ENCODE assay signal across 22 cellular contexts in the genomic region with DNA sequence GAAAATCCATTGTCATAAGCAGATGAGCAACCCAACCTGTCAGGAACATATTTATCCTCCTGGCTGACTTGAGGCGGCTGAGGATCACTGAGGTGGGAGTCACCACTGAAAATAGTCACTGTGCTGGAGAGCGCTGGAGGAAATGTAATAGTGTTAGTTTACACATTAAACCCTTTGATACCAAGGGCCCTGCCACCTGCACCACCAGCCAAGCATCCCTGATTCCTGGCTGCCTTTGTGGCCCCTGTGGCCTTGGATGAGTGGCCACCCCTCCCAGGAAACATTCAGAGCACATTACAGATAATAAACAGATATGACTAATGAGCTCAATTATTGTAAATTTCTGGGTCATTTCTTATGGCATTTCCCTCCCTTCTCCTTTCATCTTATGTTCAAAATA.
DNase-seq lines count a peak whose midpoint lies in the region; ATAC-seq and TF ChIP-seq lines count a peak whose summit lies in the region.
"Had no signal": no experiment of that assay in that cellular context is flagged by ENCODE, and none has a peak within 500 bp of the region (broad histone marks: within the 10 kb centered on the region; RNA-seq: fewer than 3 reads in every experiment).

No MANE protein-coding gene starts in this region.

- dilution Hi-C loops in mammary epithelial cell (cut with HindIII; ENCODE audit: low sequenced_read_pairs) = no loop called here

- H3K27ac ChIP-seq in endodermal cell (ENCODE audit: low read depth, low read length) (no peak overlapping the region), mammary epithelial cell (ENCODE audit: insufficient read depth, low read depth, low read length) (no peak overlapping the region)
- H3K27ac ChIP-seq: 22Rv1 had no signal

- peaks cover 10% of the 10 kb centered on the region for H3K4me1 Mint-ChIP-seq in endodermal cell
- H3K4me1 Mint-ChIP-seq: CD14-positive monocyte, H9 had no signal

- in situ Hi-C loops in mammary epithelial cell (cut with MboI; ENCODE audit: low sequenced_read_pairs in 2 of 2) = no loop called here

- H3K27me3 Mint-ChIP-seq in endodermal cell (ENCODE audit: insufficient read depth) = no peaks in the 10 kb centered on the region

- WGBS in endodermal cell (ENCODE audit: insufficient coverage in 1 of 2, insufficient read length in 1 of 2), 2 experiments = 90% methylated on average over 2 of the region's 2 CpGs; no CpG with 5 or more reads in 1 of the 2 experiments
- 92% methylated on average over 2 of the region's 2 CpGs for WGBS in mammary epithelial cell (ENCODE audit: low coverage, missing lambda C conversion rate)

- H4K20me1 ChIP-seq in mammary epithelial cell (ENCODE audit: insufficient read depth, low read length) = no peaks in the 10 kb centered on the region

- H3K4me3 Mint-ChIP-seq in endodermal cell = no peak overlapping the region
- H3K4me3 Mint-ChIP-seq: CD14-positive monocyte, H9 had no signal

- peaks cover 4% of the 10 kb centered on the region for H3K79me2 ChIP-seq in mammary epithelial cell (ENCODE audit: insufficient read depth, low read length)

- H3K27me3 ChIP-seq in endodermal cell (ENCODE audit: control insufficient read depth, insufficient read depth, low read length, poor library complexity, severe bottlenecking) (no peaks in the 10 kb centered on the region), mammary epithelial cell (ENCODE audit: insufficient read depth, low read length) (no peaks in the 10 kb centered on the region)
- H3K27me3 ChIP-seq: BE2C had no signal

- no peak for TF ChIP-seq CTCF in endodermal cell (conservative IDR thresholded peaks at IDR 0.05)
- TF ChIP-seq CTCF in mammary epithelial cell (conservative IDR thresholded peaks at IDR 0.05 in 1 of 2, IDR thresholded peaks at IDR 0.05 in 1 of 2; ENCODE audit: extremely low read depth in 1 of 2, insufficient read depth in 1 of 2, low read depth in 1 of 2, low read length in 2 of 2) = no peak

- H3K27ac Mint-ChIP-seq in endodermal cell = no peak overlapping the region
- H3K27ac Mint-ChIP-seq: H9 had no signal

- H3K36me3 Mint-ChIP-seq in endodermal cell (ENCODE audit: low read depth) = no peaks in the 10 kb centered on the region
- H3K36me3 Mint-ChIP-seq: CD14-positive monocyte had no signal

- DNase-seq in DMS79 treated with DMSO at 0.1 percent for 48 hours (lab: John Stamatoyannopoulos, UW) = peak; percentile 25
- no peak for DNase-seq in DMS79 (lab: John Stamatoyannopoulos, UW)
- peak; percentile 11 for DNase-seq in endodermal cell
- peak; percentile 95 for DNase-seq in left kidney (ENCODE audit: low read depth, low spot score)
- DNase-seq in central memory CD4-positive, alpha-beta T cell = no peak
- no peak for DNase-seq in mammary epithelial cell
- DNase-seq: BE2C, DMS153, H9, KBM-7, MV-4-11, NCI-H1105, NCI-H1436 treated with DMSO at 0.1 percent for 48 hours, NCI-H187 treated with DMSO at 0.1 percent for 48 hours, NCI-H2227 treated with DMSO at 0.1 percent for 48 hours, NCI-H526 treated with DMSO at 0.1 percent for 48 hours, OCI-M1, SK-N-SH had no signal

- H3K4me3 ChIP-seq in endodermal cell (ENCODE audit: low read length) = no peak overlapping the region
- H3K4me3 ChIP-seq in mammary epithelial cell (replicated peaks in 1 of 3; ENCODE audit: insufficient read depth in 1 of 3, low read depth in 2 of 3, low read length in 3 of 3) = no peak overlapping the region

- CTCF ChIA-PET in mammary epithelial cell (lab: Charles Lee; ENCODE audit: low non-redundant PET) = no interaction called here

- ATAC-seq in GM19463 (IDR thresholded peaks at IDR 0.05; ENCODE audit: unreplicated experiment) (no peak), HG02938 (IDR thresholded peaks at IDR 0.05; ENCODE audit: unreplicated experiment) (no peak)

- no peak overlapping the region for H2AFZ ChIP-seq in mammary epithelial cell (ENCODE audit: low read depth, low read length)

- H3K9ac ChIP-seq in endodermal cell (ENCODE audit: extremely low read depth, low read length, poor library complexity, severe bottlenecking) (no peak overlapping the region), mammary epithelial cell (ENCODE audit: insufficient read depth, low read length) (no peak overlapping the region)
- H3K9ac ChIP-seq: SK-N-SH had no signal

- H3K36me3 ChIP-seq in endodermal cell (ENCODE audit: control insufficient read depth, insufficient read depth, low read length) = no peaks in the 10 kb centered on the region
- no peaks in the 10 kb centered on the region for H3K36me3 ChIP-seq in mammary epithelial cell (ENCODE audit: insufficient read depth, low read length)
- H3K36me3 ChIP-seq: BE2C had no signal

- no peak overlapping the region for H3K4me2 ChIP-seq in mammary epithelial cell (ENCODE audit: insufficient read depth, low read depth, low read length)
- H3K4me2 ChIP-seq: SK-N-SH had no signal

- H3K4me1 ChIP-seq in endodermal cell (ENCODE audit: control insufficient read depth, insufficient read depth, low read length) (peaks cover 5% of the 10 kb centered on the region), mammary epithelial cell (ENCODE audit: insufficient read depth, low read length) (no peaks in the 10 kb centered on the region)
- H3K4me1 ChIP-seq: BE2C had no signal

- H3K9me3 ChIP-seq in endodermal cell (ENCODE audit: control insufficient read depth, low read length) (no peaks in the 10 kb centered on the region), mammary epithelial cell (replicated peaks; ENCODE audit: insufficient read depth, low read length) (no peaks in the 10 kb centered on the region)
- H3K9me3 ChIP-seq: BE2C, SK-N-SH had no signal

- intact Hi-C loops in mammary epithelial cell (cut with micrococcal nuclease) = no loop called here

- BruUV-seq in mammary epithelial cell (replicated peaks; lab: Mats Ljungman, UMichigan) = no TSS peak

- H3K9me3 Mint-ChIP-seq in endodermal cell = no peaks in the 10 kb centered on the region
- H3K9me3 Mint-ChIP-seq: H9 had no signal

Comparison
In these comparisons a context has a peak if more than half of its experiments do, and no peak if none do; other contexts are left out.
1. DNase-seq: peak in DMS79 treated with DMSO at 0.1 percent for 48 hours (single experiment), endodermal cell (single experiment) and left kidney (single experiment); none in DMS79 (single experiment), central memory CD4-positive, alpha-beta T cell (single experiment) and mammary epithelial cell (single experiment).